ENCODE assay signal across 1 cellular context in genomic region chr17:74163271-74163821, GRCh38.
TF ChIP-seq lines count a peak whose summit lies in the region.

No MANE protein-coding gene starts in this region.

TF ChIP-seq in K562, 482 proteins besides CTCF, POLR2A, EP300 and RAD21 (continued from another document and continues in another):
- TF ChIP-seq STAG1 (CRISPR knock-in tag; IDR thresholded peaks at IDR 0.05; ENCODE audit: borderline replicate concordance) = no peak
- no peak for TF ChIP-seq ZNF518B (CRISPR knock-in tag; IDR thresholded peaks at IDR 0.05)
- TF ChIP-seq SREBF2 (CRISPR knock-in tag; IDR thresholded peaks at IDR 0.05) = no peak
- TF ChIP-seq MITF (IDR thresholded peaks at IDR 0.05) = no peak
- peak in 1 of 2 experiments; percentile 61; a peak in 1 of 4 replicates for TF ChIP-seq TRIM24 (IDR thresholded peaks at IDR 0.05)
- no peak for TF ChIP-seq RBM15 (IDR thresholded peaks at IDR 0.05; ENCODE audit: insufficient read depth, low read length)
- TF ChIP-seq SMARCA4 (IDR thresholded peaks at IDR 0.05) = peak; percentile 69
- TF ChIP-seq USF1 (CRISPR knock-in tag; IDR thresholded peaks at IDR 0.05) = peak; percentile 58
- TF ChIP-seq ZNF431 (CRISPR knock-in tag; IDR thresholded peaks at IDR 0.05) = no peak
- 0 out of 2 replicates have a peak, but pooled peaks have one; percentile 33 for TF ChIP-seq ZNF589 (CRISPR knock-in tag; IDR thresholded peaks at IDR 0.05; ENCODE audit: low read depth)
- TF ChIP-seq WHSC1 (IDR thresholded peaks at IDR 0.05; ENCODE audit: low read length) = no peak
- 0 out of 2 replicates have a peak, but pooled peaks have one; percentile 15 for TF ChIP-seq ZNF766 (CRISPR knock-in tag; conservative IDR thresholded peaks at IDR 0.05)
- TF ChIP-seq ZNF263 (CRISPR knock-in tag; IDR thresholded peaks at IDR 0.05; ENCODE audit: borderline replicate concordance) = peak; percentile 50; the same call in 1 of the 2 replicates
- no peak for TF ChIP-seq NR2C1 (IDR thresholded peaks at IDR 0.05)
- no peak for TF ChIP-seq NR2C1 (tag; IDR thresholded peaks at IDR 0.05)
- TF ChIP-seq SPI1 (IDR thresholded peaks at IDR 0.05; ENCODE audit: borderline replicate concordance, low read depth, low read length) = peak; percentile 59; the same call in 1 of the 2 replicates
- TF ChIP-seq ARID3B (CRISPR knock-in tag; IDR thresholded peaks at IDR 0.05; ENCODE audit: borderline replicate concordance) = no peak
- TF ChIP-seq CBFA2T3 (IDR thresholded peaks at IDR 0.05) = peak; percentile 89
- no peak for TF ChIP-seq C11orf30 (IDR thresholded peaks at IDR 0.05; ENCODE audit: low read depth)
- no peak for TF ChIP-seq JUN (IDR thresholded peaks at IDR 0.05; ENCODE audit: borderline replicate concordance, low read depth, low read length)
- no peak for TF ChIP-seq JUN (CRISPR knock-in tag; IDR thresholded peaks at IDR 0.05; ENCODE audit: borderline replicate concordance)
- no peak for TF ChIP-seq TCFL5 (CRISPR knock-in tag; conservative IDR thresholded peaks at IDR 0.05)
- TF ChIP-seq PHB2 (IDR thresholded peaks at IDR 0.05; ENCODE audit: low read depth) = no peak
- TF ChIP-seq ZNF134 (CRISPR knock-in tag; conservative IDR thresholded peaks at IDR 0.05) = no peak
- TF ChIP-seq FOXK2 (conservative IDR thresholded peaks at IDR 0.05 in 1 of 2, IDR thresholded peaks at IDR 0.05 in 1 of 2; ENCODE audit: low read depth in 2 of 2) = peak; percentile 46 to 56; a peak in 2 of 4 replicates
- peak; percentile 99 for TF ChIP-seq ZBTB43 (CRISPR knock-in tag; IDR thresholded peaks at IDR 0.05)
- TF ChIP-seq SMARCE1 (IDR thresholded peaks at IDR 0.05) = 0 out of 2 replicates have a peak, but pooled peaks have one; percentile 34
- no peak for TF ChIP-seq BCL6 (CRISPR knock-in tag; IDR thresholded peaks at IDR 0.05)
- TF ChIP-seq ZNF586 (CRISPR knock-in tag; conservative IDR thresholded peaks at IDR 0.05) = no peak
- no peak for TF ChIP-seq IRF2 (CRISPR knock-in tag; IDR thresholded peaks at IDR 0.05)
- TF ChIP-seq PRMT5 (CRISPR knock-in tag; IDR thresholded peaks at IDR 0.05) = no peak
- peak; percentile 85 to 91 for TF ChIP-seq MNT (conservative IDR thresholded peaks at IDR 0.05)
- TF ChIP-seq STAT5A (IDR thresholded peaks at IDR 0.05; ENCODE audit: borderline replicate concordance, low read length) = peak; percentile 40; the same call in 1 of the 2 replicates
- TF ChIP-seq CCAR2 (IDR thresholded peaks at IDR 0.05; ENCODE audit: low read depth, low read length) = no peak
- TF ChIP-seq SMAD4 (CRISPR knock-in tag; conservative IDR thresholded peaks at IDR 0.05) = 0 out of 2 replicates have a peak, but pooled peaks have one; percentile 38
- 0 out of 2 replicates have a peak, but pooled peaks have one; percentile 18 for TF ChIP-seq ETV1 (tag; conservative IDR thresholded peaks at IDR 0.05; ENCODE audit: low read depth)
- no peak for TF ChIP-seq ZNF398 (CRISPR knock-in tag; IDR thresholded peaks at IDR 0.05)
- no peak for TF ChIP-seq CHCHD3 (CRISPR knock-in tag; IDR thresholded peaks at IDR 0.05)
- 0 out of 2 replicates have a peak, but pooled peaks have one; percentile 25 for TF ChIP-seq POLR2AphosphoS5 (IDR thresholded peaks at IDR 0.05; ENCODE audit: control insufficient read depth, insufficient read depth, low read depth, low read length)
- TF ChIP-seq AFF4 (CRISPR knock-in tag; IDR thresholded peaks at IDR 0.05) = no peak
- no peak for TF ChIP-seq NFATC3 (IDR thresholded peaks at IDR 0.05)
- no peak for TF ChIP-seq ATF2 (CRISPR knock-in tag; IDR thresholded peaks at IDR 0.05)
- TF ChIP-seq SAFB (IDR thresholded peaks at IDR 0.05; ENCODE audit: borderline replicate concordance, low read depth, low read length) = no peak
- TF ChIP-seq ETS1 (conservative IDR thresholded peaks at IDR 0.05; ENCODE audit: control insufficient read depth, low read depth, low read length) = no peak
- TF ChIP-seq EWSR1 (IDR thresholded peaks at IDR 0.05; ENCODE audit: borderline replicate concordance, low read depth, partially characterized antibody) = no peak
- no peak; a peak in 1 of 4 replicates for TF ChIP-seq HDAC1 (IDR thresholded peaks at IDR 0.05)
- TF ChIP-seq NRF1 (conservative IDR thresholded peaks at IDR 0.05 in 1 of 2, IDR thresholded peaks at IDR 0.05 in 1 of 2) = peak; percentile 51 to 63
- TF ChIP-seq ZNF830 (CRISPR knock-in tag; IDR thresholded peaks at IDR 0.05) = no peak
